ENCODE assay signal across 15 cellular contexts in genomic region chr11:3893311-3893710, GRCh38. TPM values are rescaled to one million over a fixed set of nuclear protein-coding genes. Genes with fewer than 3 reads are reported as not detected.
DNase-seq lines count a peak whose midpoint lies in the region; ATAC-seq and TF ChIP-seq lines count a peak whose summit lies in the region.
"Had no signal": no experiment of that assay in that cellular context is flagged by ENCODE, and none has a peak within 500 bp of the region (broad histone marks: within the 10 kb centered on the region; RNA-seq: fewer than 3 reads in every experiment).

No MANE protein-coding gene starts in this region.

- no peaks in the 10 kb centered on the region for H3K36me3 ChIP-seq in skeletal muscle tissue (ENCODE audit: control insufficient read depth in 3 of 3, insufficient read depth in 3 of 3, low read length in 3 of 3)
- no peaks in the 10 kb centered on the region for H3K36me3 ChIP-seq in prostate gland
- H3K36me3 ChIP-seq: tibial nerve had no signal

- no peak overlapping the region for H3K9ac ChIP-seq in skeletal muscle tissue (ENCODE audit: low read depth in 1 of 3, low read length in 3 of 3)
- H3K9ac ChIP-seq: GM23248 had no signal

- intact Hi-C loops in activated CD8-positive, alpha-beta T cell treated with anti-CD3 and anti-CD28 coated beads for 36 hours (cut with micrococcal nuclease): loop anchor here (5.0 kb wide), 1 partner anchor 36 kb away; the partner anchor contains the start of gene STIM1
- intact Hi-C loops in prostate gland (cut with DNase I): no loop called here

- peak; percentile 14 for DNase-seq in NCI-H146 treated with DMSO at 0.1 percent for 48 hours (lab: John Stamatoyannopoulos, UW; ENCODE audit: unreplicated experiment)
- DNase-seq in NCI-H146 (lab: John Stamatoyannopoulos, UW): no peak
- no peak for DNase-seq in activated CD8-positive, alpha-beta T cell treated with anti-CD3 and anti-CD28 coated beads for 36 hours
- no peak for DNase-seq in effector CD4-positive, alpha-beta T cell
- no peak for DNase-seq in prostate gland (ENCODE audit: low spot score)
- DNase-seq: activated gamma-delta T cell treated with Interleukin-2 at 50 U/mL for 16 hours, DMS79 treated with DMSO at 0.1 percent for 48 hours, NCI-H1417 treated with DMSO at 0.1 percent for 48 hours, NCI-H526 treated with DMSO at 0.1 percent for 48 hours had no signal

- H3K27ac ChIP-seq in skeletal muscle tissue (ENCODE audit: low read depth, low read length) (peak overlapping the region; percentile 69), prostate gland (no peak overlapping the region)
- H3K27ac ChIP-seq: A549, GM23248 had no signal

- H3K9me3 ChIP-seq in skeletal muscle tissue (ENCODE audit: control insufficient read depth in 3 of 3, low read length in 3 of 3): no peaks in the 10 kb centered on the region
- H3K9me3 ChIP-seq in prostate gland: no peaks in the 10 kb centered on the region
- H3K9me3 ChIP-seq: A549, tibial nerve had no signal

- H3K36me3 Mint-ChIP-seq in activated CD8-positive, alpha-beta T cell treated with anti-CD3 and anti-CD28 coated beads for 36 hours (ENCODE audit: low read depth): peaks cover 7% of the 10 kb centered on the region

- H3K9me3 Mint-ChIP-seq in activated CD8-positive, alpha-beta T cell treated with anti-CD3 and anti-CD28 coated beads for 36 hours: no peaks in the 10 kb centered on the region

- CTCF ChIA-PET in activated CD8-positive, alpha-beta T cell treated with anti-CD3 and anti-CD28 coated beads for 36 hours (lab: Charles Lee): interaction anchor here (3.0 kb wide), 1 partner anchor 38 kb away, joined by 13 read pairs; the partner anchor contains the start of gene STIM1

- POLR2A ChIA-PET in activated CD8-positive, alpha-beta T cell treated with anti-CD3 and anti-CD28 coated beads for 36 hours (lab: Charles Lee): interaction anchor here (2.4 kb wide), 1 partner anchor 10 kb away, joined by 9 read pairs; no protein-coding TSS in a partner anchor

- WGBS in prostate gland: 77% methylated on average over 2 of the region's 2 CpGs

- H3K27ac Mint-ChIP-seq in activated CD8-positive, alpha-beta T cell treated with anti-CD3 and anti-CD28 coated beads for 36 hours: peak overlapping the region; percentile 83

- TF ChIP-seq POLR2A in prostate gland (IDR thresholded peaks at IDR 0.05): no peak

- H3K4me3 ChIP-seq in skeletal muscle tissue (ENCODE audit: low read length in 3 of 3) (no peak overlapping the region), prostate gland (no peak overlapping the region)
- H3K4me3 ChIP-seq: A549, GM23248, tibial nerve had no signal

- H3K4me1 ChIP-seq in skeletal muscle tissue (ENCODE audit: control insufficient read depth in 3 of 3, insufficient read depth in 3 of 3, low read length in 3 of 3): peaks cover 23 to 45% (median 26%) of the 10 kb centered on the region in 3 donors
- H3K4me1 ChIP-seq in prostate gland (replicated peaks): no peaks in the 10 kb centered on the region

- TF ChIP-seq CTCF in activated CD8-positive, alpha-beta T cell treated with anti-CD3 and anti-CD28 coated beads for 36 hours (IDR thresholded peaks at IDR 0.05): no peak
- TF ChIP-seq CTCF in prostate gland (IDR thresholded peaks at IDR 0.05): no peak

- ATAC-seq in GM21528 (IDR thresholded peaks at IDR 0.05; ENCODE audit: low FRiP score, unreplicated experiment): peak; percentile 11
- no peak for ATAC-seq in activated CD8-positive, alpha-beta T cell treated with anti-CD3 and anti-CD28 coated beads for 36 hours
- no peak for ATAC-seq in HG02678 (IDR thresholded peaks at IDR 0.05; ENCODE audit: unreplicated experiment)

- H3K27me3 ChIP-seq in skeletal muscle tissue (ENCODE audit: control insufficient read depth in 3 of 3, insufficient read depth in 3 of 3, low read length in 3 of 3) (no peaks in the 10 kb centered on the region), prostate gland (replicated peaks; ENCODE audit: insufficient read depth) (no peaks in the 10 kb centered on the region)
- H3K27me3 ChIP-seq: tibial nerve had no signal

- H3K4me3 Mint-ChIP-seq in activated CD8-positive, alpha-beta T cell treated with anti-CD3 and anti-CD28 coated beads for 36 hours: no peak overlapping the region

- peaks cover 58% of the 10 kb centered on the region for H3K4me1 Mint-ChIP-seq in activated CD8-positive, alpha-beta T cell treated with anti-CD3 and anti-CD28 coated beads for 36 hours (ENCODE audit: low read depth)

- H3K27me3 Mint-ChIP-seq in activated CD8-positive, alpha-beta T cell treated with anti-CD3 and anti-CD28 coated beads for 36 hours: no peaks in the 10 kb centered on the region

RNA-seq across cellular contexts. Expression of gene STIM1, which starts 37.8 kb away (rescaled TPM):
- 10 to 100 TPM; 60.8 to 61.4 TPM for total RNA-seq in activated CD8-positive, alpha-beta T cell treated with anti-CD3 and anti-CD28 coated beads for 36 hours
- total RNA-seq in skeletal muscle tissue (54.8 TPM), prostate gland (10 to 100 TPM; 34.1 to 65.0 TPM)

RNA-seq across cellular contexts. Expression of gene RHOG, which starts 52.6 kb away (rescaled TPM):
- total RNA-seq in activated CD8-positive, alpha-beta T cell treated with anti-CD3 and anti-CD28 coated beads for 36 hours: 100 to 1,000 TPM; 176 to 188 TPM
- total RNA-seq in skeletal muscle tissue (1.6 TPM), prostate gland (10 to 100 TPM; 41.1 to 56.4 TPM)

Comparison
In these comparisons a context has a peak if more than half of its experiments do, and no peak if none do; other contexts are left out.
1. RNA of gene RHOG, which starts 52.6 kb away (total RNA-seq): 176 to 188 TPM in activated CD8-positive, alpha-beta T cell treated with anti-CD3 and anti-CD28 coated beads for 36 hours and 41.1 to 56.4 TPM in prostate gland; 1.6 TPM in skeletal muscle tissue (single experiment); every median in the first group is over 10 times any median in the second.